In the genomic region with DNA sequence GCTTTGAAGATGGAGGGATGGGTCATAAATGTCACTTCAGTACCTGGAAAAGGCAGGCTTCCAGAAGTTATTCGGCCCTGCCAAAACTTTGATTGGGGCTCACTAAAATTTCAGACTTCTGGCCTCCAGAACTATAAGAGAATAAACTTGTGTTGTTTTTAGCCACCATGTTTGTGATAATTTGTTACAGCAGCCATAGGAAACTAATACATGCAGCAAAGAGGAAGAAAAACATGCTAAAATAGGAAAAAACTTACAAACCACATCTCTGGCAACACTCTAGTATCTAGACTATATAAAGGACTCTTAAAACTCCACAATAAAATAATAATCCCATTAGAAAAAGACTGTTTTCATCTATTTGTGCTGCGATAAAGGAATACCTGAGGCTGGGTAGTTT, we compare ENCODE assay signal across 22 cellular contexts. TPM values are rescaled to one million over a fixed set of nuclear protein-coding genes. Genes with fewer than 3 reads are reported as not detected.
DNase-seq lines count a peak whose midpoint lies in the region; ATAC-seq, FAIRE-seq and TF ChIP-seq lines count a peak whose summit lies in the region.
"Had no signal": no experiment of that assay in that cellular context is flagged by ENCODE, and none has a peak within 500 bp of the region (broad histone marks: within the 10 kb centered on the region; RNA-seq: fewer than 3 reads in every experiment).

No MANE protein-coding gene starts in this region.

- H3K4me1 ChIP-seq in PC-3 (ENCODE audit: insufficient read depth, low read length) (peaks cover 3% of the 10 kb centered on the region; the same call in 1 of the 2 replicates), K562 (replicated peaks in 1 of 2; ENCODE audit: control insufficient read depth in 2 of 2, insufficient read depth in 2 of 2, low read length in 2 of 2) (peaks cover 0 to 2% of the 10 kb centered on the region in 2 experiments; a peak in 1 of 5 replicates), BE2C (no peaks in the 10 kb centered on the region), Caco-2 (no peaks in the 10 kb centered on the region)

- H3K4me3 Mint-ChIP-seq in T-helper 2 cell treated with Interferon-gamma antibody and Interleukin-4, amounts not matched to agents 5 μg/mL and 100 μg/mL, for 36 hours = no peak overlapping the region
- H3K4me3 Mint-ChIP-seq in activated T-cell treated with anti-CD3 and anti-CD28 coated beads, Interleukin-2, amount 50 U/mL, for 72 hours = peak overlapping the region in 1 of 2 donors; percentile 74
- H3K4me3 Mint-ChIP-seq in Caco-2 (ENCODE audit: unreplicated experiment) = no peak overlapping the region

- peaks cover 17% of the 10 kb centered on the region for H3K4me1 Mint-ChIP-seq in T-helper 2 cell treated with Interferon-gamma antibody and Interleukin-4, amounts not matched to agents 5 μg/mL and 100 μg/mL, for 36 hours (ENCODE audit: low read depth)
- peaks cover 55% of the 10 kb centered on the region for H3K4me1 Mint-ChIP-seq in activated T-cell treated with anti-CD3 and anti-CD28 coated beads, Interleukin-2, amount 50 U/mL, for 72 hours (ENCODE audit: low read depth)
- H3K4me1 Mint-ChIP-seq in Caco-2 (ENCODE audit: low read depth, unreplicated experiment) = no peaks in the 10 kb centered on the region

- H3K27ac ChIP-seq in PC-3 (ENCODE audit: low read length) (peak overlapping the region; percentile 20), K562 (ENCODE audit: extremely low read depth, low read depth, low read length) (no peak overlapping the region)
- H3K27ac ChIP-seq: C4-2B had no signal

- no peak for FAIRE-seq in K562 (lab: Jason Lieb, UNC)

- H3F3A ChIP-seq in PC-3 (ENCODE audit: low read length, unreplicated experiment) = no peaks in the 10 kb centered on the region

- no peaks in the 10 kb centered on the region for H3K27me3 ChIP-seq in PC-3 (ENCODE audit: low read length)
- no peaks in the 10 kb centered on the region for H3K27me3 ChIP-seq in K562 (ENCODE audit: control insufficient read depth in 2 of 2, insufficient read depth in 2 of 2, low read length in 2 of 2)
- H3K27me3 ChIP-seq in BE2C = no peaks in the 10 kb centered on the region
- H3K27me3 ChIP-seq in Caco-2 (replicated peaks; ENCODE audit: control insufficient read depth, insufficient read depth, low read length) = no peaks in the 10 kb centered on the region

- H3K79me2 ChIP-seq in PC-3 (ENCODE audit: low read length) (0 out of 2 replicates have a peak, but pooled peaks cover 3% of the 10 kb centered on the region), K562 (ENCODE audit: control insufficient read depth, insufficient read depth, low read length) (peaks cover 58% of the 10 kb centered on the region)

- BruUV-seq in PC-3 (replicated peaks; lab: Mats Ljungman, UMichigan) (no TSS peak), K562 (replicated peaks; lab: Mats Ljungman, UMichigan) (no TSS peak), Caco-2 (replicated peaks; lab: Mats Ljungman, UMichigan) (no TSS peak)

- H3K9me2 ChIP-seq in PC-3 (replicated peaks; ENCODE audit: low read length) = no peaks in the 10 kb centered on the region

- CTCF ChIA-PET in PC-3 (lab: Charles Lee) (no interaction called here), K562 (lab: Yijun Ruan, JAX; ENCODE audit: low intra/inter-chr PET ratio) (no interaction called here), Caco-2 (lab: Charles Lee) (no interaction called here)

- H3K9me3 ChIP-seq in PC-3 (ENCODE audit: low read length) = no peaks in the 10 kb centered on the region
- H3K9me3 ChIP-seq in K562 (replicated peaks; ENCODE audit: control insufficient read depth, insufficient read depth, low read depth, low read length) = no peaks in the 10 kb centered on the region
- H3K9me3 ChIP-seq in BE2C = no peaks in the 10 kb centered on the region
- H3K9me3 ChIP-seq in Caco-2 = no peaks in the 10 kb centered on the region

- peak overlapping the region; percentile 85 for H3K27ac Mint-ChIP-seq in T-helper 2 cell treated with Interferon-gamma antibody and Interleukin-4, amounts not matched to agents 5 μg/mL and 100 μg/mL, for 36 hours
- peak overlapping the region; percentile 92 for H3K27ac Mint-ChIP-seq in activated T-cell treated with anti-CD3 and anti-CD28 coated beads, Interleukin-2, amount 50 U/mL, for 72 hours
- no peak overlapping the region for H3K27ac Mint-ChIP-seq in Caco-2 (ENCODE audit: unreplicated experiment)

- POLR2A ChIA-PET in PC-3 (lab: Charles Lee; ENCODE audit: unreplicated experiment) (no interaction called here), K562 (lab: Yijun Ruan, JAX) (no interaction called here), Caco-2 (lab: Charles Lee) (no interaction called here)

- no peaks in the 10 kb centered on the region for H4K20me1 ChIP-seq in PC-3 (ENCODE audit: low read length)
- H4K20me1 ChIP-seq in K562 (replicated peaks; ENCODE audit: control insufficient read depth, insufficient read depth, low read length) = no peaks in the 10 kb centered on the region

- H3K36me3 Mint-ChIP-seq in T-helper 2 cell treated with Interferon-gamma antibody and Interleukin-4, amounts not matched to agents 5 μg/mL and 100 μg/mL, for 36 hours (ENCODE audit: low read depth) = peaks cover 50% of the 10 kb centered on the region
- peaks cover 17 to 28% of the 10 kb centered on the region in 2 donors for H3K36me3 Mint-ChIP-seq in activated T-cell treated with anti-CD3 and anti-CD28 coated beads, Interleukin-2, amount 50 U/mL, for 72 hours (ENCODE audit: insufficient read depth in 2 of 2)
- no peaks in the 10 kb centered on the region for H3K36me3 Mint-ChIP-seq in Caco-2 (ENCODE audit: insufficient read depth, unreplicated experiment)

- H3K36me3 ChIP-seq in PC-3 (ENCODE audit: low read depth, low read length) (peaks cover 5% of the 10 kb centered on the region), K562 (ENCODE audit: control insufficient read depth, insufficient read depth, low read length) (peaks cover 93% of the 10 kb centered on the region), BE2C (peaks cover 29% of the 10 kb centered on the region), Caco-2 (ENCODE audit: control insufficient read depth, insufficient read depth, low read length) (no peaks in the 10 kb centered on the region; the same call in 1 of the 2 replicates)

- in situ Hi-C loops in K562 (cut with MboI) = no loop called here

- H3K9me1 ChIP-seq in K562 (ENCODE audit: control insufficient read depth, insufficient read depth, low read length) = no peaks in the 10 kb centered on the region

- 83% methylated on average over 2 of the region's 2 CpGs for WGBS in K562 (ENCODE audit: insufficient coverage, low coverage, missing lambda C conversion rate)

- TF ChIP-seq EP300 in K562 (IDR thresholded peaks at IDR 0.05; ENCODE audit: low read length) = no peak

- H3K4me3 ChIP-seq in PC-3 (ENCODE audit: low read length) (no peak overlapping the region), K562 (no peak overlapping the region), BE2C (ENCODE audit: low read depth, low read length) (no peak overlapping the region), Caco-2 (ENCODE audit: low read depth, low read length) (no peak overlapping the region)

- no peak for TF ChIP-seq CTCF in PC-3 (conservative IDR thresholded peaks at IDR 0.05; ENCODE audit: low read depth, low read length)
- no peak for TF ChIP-seq CTCF in K562 (IDR thresholded peaks at IDR 0.05 in 2 of 3, conservative IDR thresholded peaks at IDR 0.05 in 1 of 3; ENCODE audit: insufficient read depth in 2 of 3, low read depth in 1 of 3, low read length in 3 of 3)
- no peak for TF ChIP-seq CTCF in BE2C (IDR thresholded peaks at IDR 0.05; ENCODE audit: low read depth, low read length)
- no peak for TF ChIP-seq CTCF in Caco-2 (IDR thresholded peaks at IDR 0.05; ENCODE audit: insufficient read depth in 1 of 2, low read depth in 1 of 2, low read length in 1 of 2, severe bottlenecking in 1 of 2, unreplicated experiment in 1 of 2)

- TF ChIP-seq POLR2A in K562 (conservative IDR thresholded peaks at IDR 0.05) = no peak

- H3K4me2 ChIP-seq in PC-3 (ENCODE audit: low read length) (no peak overlapping the region), K562 (ENCODE audit: insufficient read depth, low read length) (no peak overlapping the region)

- intact Hi-C loops in PC-3 (cut with micrococcal nuclease) (no loop called here), K562 (cut with micrococcal nuclease) (no loop called here), Caco-2 (cut with micrococcal nuclease; ENCODE audit: unreplicated experiment) (no loop called here)

- peaks cover 5% of the 10 kb centered on the region for H3K9me3 Mint-ChIP-seq in T-helper 2 cell treated with Interferon-gamma antibody and Interleukin-4, amounts not matched to agents 5 μg/mL and 100 μg/mL, for 36 hours
- H3K9me3 Mint-ChIP-seq in activated T-cell treated with anti-CD3 and anti-CD28 coated beads, Interleukin-2, amount 50 U/mL, for 72 hours = peaks cover 0 to 2% of the 10 kb centered on the region in 2 donors
- no peaks in the 10 kb centered on the region for H3K9me3 Mint-ChIP-seq in Caco-2 (ENCODE audit: unreplicated experiment)

- H2AFZ ChIP-seq in PC-3 (ENCODE audit: low read length) = no peak overlapping the region
- no peak overlapping the region for H2AFZ ChIP-seq in K562 (ENCODE audit: low read depth, low read length)

- H3K27me3 Mint-ChIP-seq in T-helper 2 cell treated with Interferon-gamma antibody and Interleukin-4, amounts not matched to agents 5 μg/mL and 100 μg/mL, for 36 hours (ENCODE audit: low read depth) = no peaks in the 10 kb centered on the region
- no peaks in the 10 kb centered on the region for H3K27me3 Mint-ChIP-seq in activated T-cell treated with anti-CD3 and anti-CD28 coated beads, Interleukin-2, amount 50 U/mL, for 72 hours (ENCODE audit: low read depth)
- no peaks in the 10 kb centered on the region for H3K27me3 Mint-ChIP-seq in Caco-2 (ENCODE audit: insufficient read depth, unreplicated experiment)

- DNase-seq in T-helper 2 cell treated with Interferon-gamma antibody and Interleukin-4, amounts not matched to agents 5 μg/mL and 100 μg/mL, for 36 hours (ENCODE audit: low spot score) = no peak
- no peak for DNase-seq in T-helper 2 cell
- no peak for DNase-seq in activated T-cell treated with anti-CD3 and anti-CD28 coated beads, Interleukin-2, amount 50 U/mL, for 72 hours
- DNase-seq in activated T-cell treated with anti-CD3 and anti-CD28 coated beads, Interleukin-2, amount 50 U/mL, for 1 hour = no peak
- no peak for DNase-seq in PC-3
- DNase-seq in K562 (ENCODE audit: extremely low read depth in 1 of 4, low spot score in 3 of 4) = no peak
- DNase-seq in BE2C = no peak
- no peak for DNase-seq in Caco-2
- DNase-seq: 8988T, AML-193, GF-D8, GOT3, Kasumi-1, NCI-H1417 treated with DMSO at 0.1 percent for 48 hours, NCI-H187, NCI-H2107, NCI-H446 treated with DMSO at 0.1 percent for 48 hours, NCI-H526 treated with DMSO at 0.1 percent for 48 hours, OCI-M1 had no signal

- TF ChIP-seq RAD21 in K562 (CRISPR knock-in tag; conservative IDR thresholded peaks at IDR 0.05 in 1 of 2, IDR thresholded peaks at IDR 0.05 in 1 of 2) = no peak

- ATAC-seq in activated T-cell treated with anti-CD3 and anti-CD28 coated beads, Interleukin-2, amount 50 U/mL, for 72 hours (replicated peaks in 1 of 2) = no peak
- ATAC-seq in PC-3 = no peak
- no peak for ATAC-seq in K562
- ATAC-seq: HCT116, Right ventricle myocardium inferior had no signal

- H3K9ac ChIP-seq in PC-3 (ENCODE audit: low read length) (no peak overlapping the region), K562 (ENCODE audit: insufficient read depth in 1 of 2, low read depth in 2 of 2, low read length in 2 of 2) (no peak overlapping the region)

RNA-seq across cellular contexts. Expression of a gene that starts 9.5 kb away (rescaled TPM):
- 10 to 100 TPM; 27.3 to 29.0 TPM for total RNA-seq in activated T-cell treated with anti-CD3 and anti-CD28 coated beads, Interleukin-2, amount 50 U/mL, for 72 hours
- 5.1 and 8.1 TPM in 2 replicates for total RNA-seq in PC-3 (2014; rRNA removed)
- 32.1 and 107 TPM in 2 replicates for total RNA-seq in K562 (2011; cell fraction: chromatin; rRNA removed; ENCODE audit: low replicate concordance)
- 16.2 and 27.9 TPM in 2 replicates for total RNA-seq in K562 (2011; cell fraction: nucleolus; rRNA removed)
- total RNA-seq in K562 (2011; cell fraction: nucleoplasm; rRNA removed) = 52.9 and 88.3 TPM in 2 replicates
- 21.4 and 22.6 TPM in 2 replicates for total RNA-seq in K562 (2014; rRNA removed)
- total RNA-seq in K562 (2014; rRNA removed; fragmentation: Illumina TruSeq; extraction: Trizol) = 35.7 and 41.0 TPM in 2 replicates
- total RNA-seq in K562 (2015; rRNA removed; fragmentation: Illumina TruSeq; extraction: Trizol) = 29.0 and 32.7 TPM in 2 replicates
- total RNA-seq in K562 (2021) = 25.9 and 28.4 TPM in 2 replicates
- 48.4 and 60.6 TPM in 2 replicates for polyA plus RNA-seq in K562 (2011; rRNA removed)
- polyA plus RNA-seq in K562 (2011; cell fraction: cytosol; rRNA removed) = 8.6 and 19.2 TPM in 2 replicates
- 74.1 and 78.0 TPM in 2 replicates for polyA plus RNA-seq in K562 (2011; cell fraction: nucleus; rRNA removed)
- polyA plus RNA-seq in K562 (2012) = 19.4 and 22.7 TPM in 2 replicates
- polyA plus RNA-seq in K562 (2014; fragmentation: Illumina TruSeq; extraction: Trizol) = 29.7 and 31.7 TPM in 2 replicates
- polyA plus RNA-seq in K562 (2014; fragmentation: Nextera tagmentation; extraction: Ambion mirVana) = 10 to 100 TPM; 13.0 to 18.5 TPM
- 46.7 and 62.5 TPM in 2 replicates for polyA plus RNA-seq in K562 (2014; rRNA removed)
- polyA minus RNA-seq in K562 (2011; rRNA and poly(A)+ RNA removed) = 34.7 and 36.7 TPM in 2 replicates
- 12.5 and 17.0 TPM in 2 replicates for polyA minus RNA-seq in K562 (2011; cell fraction: cytosol; rRNA and poly(A)+ RNA removed)
- polyA minus RNA-seq in K562 (2011; cell fraction: nucleus; rRNA and poly(A)+ RNA removed) = 39.2 and 45.5 TPM in 2 replicates
- polyA plus RNA-seq in BE2C (2012; ENCODE audit: insufficient read depth, insufficient read length, low read depth) = 5.2 TPM
- total RNA-seq in Caco-2 (2022) = 12.7 and 13.9 TPM in 2 replicates

RNA-seq across cellular contexts. Expression of a gene that starts 9.6 kb away (rescaled TPM):
- total RNA-seq in activated T-cell treated with anti-CD3 and anti-CD28 coated beads, Interleukin-2, amount 50 U/mL, for 72 hours = 10 to 100 TPM; 24.0 to 24.3 TPM
- total RNA-seq in PC-3 (2014; rRNA removed) (17.5 and 23.8 TPM in 2 replicates), K562 (2014; rRNA removed) (17.2 and 22.8 TPM in 2 replicates), K562 (2014; rRNA removed; fragmentation: Illumina TruSeq; extraction: Trizol) (30.8 and 32.7 TPM in 2 replicates), K562 (2015; rRNA removed; fragmentation: Illumina TruSeq; extraction: Trizol) (32.7 and 36.7 TPM in 2 replicates), K562 (2021) (18.0 and 21.8 TPM in 2 replicates), Caco-2 (2022) (44.6 and 46.6 TPM in 2 replicates)
- 17.1 and 21.7 TPM in 2 replicates for total RNA-seq in K562 (2011; cell fraction: chromatin; rRNA removed; ENCODE audit: low replicate concordance)
- 14.7 and 18.2 TPM in 2 replicates for total RNA-seq in K562 (2011; cell fraction: nucleolus; rRNA removed)
- total RNA-seq in K562 (2011; cell fraction: nucleoplasm; rRNA removed) = 14.9 and 22.7 TPM in 2 replicates
- polyA plus RNA-seq in K562 (2011; rRNA removed) (39.2 and 55.7 TPM in 2 replicates), K562 (2014; fragmentation: Illumina TruSeq; extraction: Trizol) (20.8 and 26.5 TPM in 2 replicates), K562 (2014; fragmentation: Nextera tagmentation; extraction: Ambion mirVana) (10 to 100 TPM; 62.8 to 69.6 TPM), K562 (2014; rRNA removed) (17.1 and 17.3 TPM in 2 replicates)
- polyA plus RNA-seq in K562 (2011; cell fraction: cytosol; rRNA removed) = 12.2 and 12.8 TPM in 2 replicates
- polyA plus RNA-seq in K562 (2011; cell fraction: nucleus; rRNA removed) = 19.7 and 24.5 TPM in 2 replicates
- polyA plus RNA-seq in K562 (2012) = 16.2 and 21.4 TPM in 2 replicates
- 23.8 and 30.9 TPM in 2 replicates for polyA minus RNA-seq in K562 (2011; rRNA and poly(A)+ RNA removed)
- polyA minus RNA-seq in K562 (2011; cell fraction: cytosol; rRNA and poly(A)+ RNA removed) = 14.9 and 20.1 TPM in 2 replicates
- 27.7 and 38.4 TPM in 2 replicates for polyA minus RNA-seq in K562 (2011; cell fraction: nucleus; rRNA and poly(A)+ RNA removed)
- polyA plus RNA-seq in BE2C (2012; ENCODE audit: insufficient read depth, insufficient read length, low read depth) = 10.6 TPM
